ENCODE assay signal across 8 cellular contexts in genomic region chr5:112921833-112922817, GRCh38. TPM values are rescaled to one million over a fixed set of nuclear protein-coding genes. Genes with fewer than 3 reads are reported as not detected.
A peak's percentile ranks its signal among the peaks of the same experiment; 100 is the strongest.
DNase-seq lines count a peak whose midpoint lies in the region; ATAC-seq and TF ChIP-seq lines count a peak whose summit lies in the region.

Gene REEP5 (minus strand): TSS chr5:112922227. CDS start chr5:112922190, 37 bp downstream.

- H3K9me3 Mint-ChIP-seq in activated naive CD8-positive, alpha-beta T cell treated with anti-CD3 and anti-CD28 coated beads, Interleukin-2, amount 50 U/mL, for 24 hours: no peaks in the 10 kb centered on the region

- intact Hi-C loops in posterior cingulate gyrus (cut with DNase I): loop anchor here (2.0 to 5.0 kb wide), 4 partner anchors 55 to 371 kb away; partner anchors contain the start of genes DCP2 and SRP19

- H3K27me3 ChIP-seq in cardiac muscle cell (peaks cover 2% of the 10 kb centered on the region), upper lobe of left lung (no peaks in the 10 kb centered on the region)

- peaks cover 61% of the 10 kb centered on the region for H3K4me1 Mint-ChIP-seq in activated naive CD8-positive, alpha-beta T cell treated with anti-CD3 and anti-CD28 coated beads, Interleukin-2, amount 50 U/mL, for 24 hours

- TF ChIP-seq POLR2A in upper lobe of left lung (IDR thresholded peaks at IDR 0.05): peak in 3 of 4 donors; percentile 86 to 94 (median 93)

- peak within 1 kb of the TSS; percentile 97 for H3K4me3 Mint-ChIP-seq in activated naive CD8-positive, alpha-beta T cell treated with anti-CD3 and anti-CD28 coated beads, Interleukin-2, amount 50 U/mL, for 24 hours

- H3K36me3 ChIP-seq in cardiac muscle cell (no peaks in the 10 kb centered on the region), upper lobe of left lung (peaks cover 0 to 19% (median 6%) of the 10 kb centered on the region in 4 donors)

- H3K9me3 ChIP-seq in cardiac muscle cell (ENCODE audit: low read depth) (no peaks in the 10 kb centered on the region), upper lobe of left lung (no peaks in the 10 kb centered on the region)

- WGBS in upper lobe of left lung, 2 donors: 0 to 1% methylated on average over 17 to 37 of the region's 80 CpGs

- H3K4me3 ChIP-seq in GM12865 (ENCODE audit: low read depth, low read length) (peak within 1 kb of the TSS; percentile 91), cardiac muscle cell (peak within 1 kb of the TSS; percentile 85), upper lobe of left lung (peak within 1 kb of the TSS; percentile 55 to 99 (median 80))

- peak; percentile 80 for TF ChIP-seq CTCF in GM12865 (IDR thresholded peaks at IDR 0.05; ENCODE audit: insufficient read depth, low read depth, low read length, missing control alignments)
- TF ChIP-seq CTCF in cardiac muscle cell (IDR thresholded peaks at IDR 0.05; ENCODE audit: low read depth, low read length): peak; percentile 60
- TF ChIP-seq CTCF in upper lobe of left lung (IDR thresholded peaks at IDR 0.05): peak; percentile 77 to 96 (median 92)

- peaks cover 20% of the 10 kb centered on the region for H3K36me3 Mint-ChIP-seq in activated naive CD8-positive, alpha-beta T cell treated with anti-CD3 and anti-CD28 coated beads, Interleukin-2, amount 50 U/mL, for 24 hours (ENCODE audit: low read depth)

- peak; percentile 70 for ATAC-seq in HG02588 (IDR thresholded peaks at IDR 0.05; ENCODE audit: unreplicated experiment)
- ATAC-seq in activated naive CD8-positive, alpha-beta T cell treated with anti-CD3 and anti-CD28 coated beads, Interleukin-2, amount 50 U/mL, for 24 hours: peak; percentile 89
- ATAC-seq in upper lobe of left lung (ENCODE audit: low FRiP score in 2 of 2): peak; percentile 93 to 96

- H3K27ac ChIP-seq in cardiac muscle cell (peak within 1 kb of the TSS; percentile 87), upper lobe of left lung (peak within 1 kb of the TSS; percentile 96 to 98 (median 97))

- no peak for TF ChIP-seq EP300 in upper lobe of left lung (IDR thresholded peaks at IDR 0.05)

- H3K27me3 Mint-ChIP-seq in activated naive CD8-positive, alpha-beta T cell treated with anti-CD3 and anti-CD28 coated beads, Interleukin-2, amount 50 U/mL, for 24 hours: no peaks in the 10 kb centered on the region

- H3K4me1 ChIP-seq in cardiac muscle cell (ENCODE audit: low read depth): peaks cover 11% of the 10 kb centered on the region
- peaks cover 35 to 57% (median 39%) of the 10 kb centered on the region in 4 donors for H3K4me1 ChIP-seq in upper lobe of left lung

- peak within 1 kb of the TSS; percentile 99 for H3K27ac Mint-ChIP-seq in activated naive CD8-positive, alpha-beta T cell treated with anti-CD3 and anti-CD28 coated beads, Interleukin-2, amount 50 U/mL, for 24 hours

- DNase-seq in GM12865 (ENCODE audit: low read depth): peak; percentile 93
- DNase-seq in NCI-H1092 treated with DMSO at 0.1 percent for 48 hours (lab: John Stamatoyannopoulos, UW): peak; percentile 73
- peak; percentile 92 for DNase-seq in SW480 (ENCODE audit: low spot score)
- DNase-seq in activated naive CD8-positive, alpha-beta T cell treated with anti-CD3 and anti-CD28 coated beads, Interleukin-2, amount 50 U/mL, for 24 hours: peak; percentile 86
- peak; percentile 82 to 94 for DNase-seq in cardiac muscle cell (ENCODE audit: low read depth in 1 of 2, low spot score in 1 of 2)
- peak; percentile 60 to 97 (median 81) for DNase-seq in posterior cingulate gyrus
- peak; percentile 90 to 98 for DNase-seq in upper lobe of left lung

RNA-seq across cellular contexts. Expression of gene REEP5, which starts in this region (rescaled TPM):
- total RNA-seq in cardiac muscle cell (27.0 and 30.4 TPM in 2 replicates), upper lobe of left lung (100 to 1,000 TPM in 2 of 6 donors, 10 to 100 TPM in 4; 43.0 to 108 (median 95.3) TPM)
- polyA plus RNA-seq in cardiac muscle cell: 138 TPM in 2 replicates

Comparison
In these comparisons a context has a peak if more than half of its experiments do, and no peak if none do; other contexts are left out.
1. Peak in every context shown above with its lines: DNase-seq, ATAC-seq, H3K4me3 ChIP-seq and H3K27ac ChIP-seq.